2 cellular contexts compared by ENCODE assay signal in genomic region chr14:104633276-104633861, GRCh38.
TF ChIP-seq lines count a peak whose summit lies in the region.

No MANE protein-coding gene starts in this region.

TF ChIP-seq in SK-N-SH, 30 proteins besides CTCF, POLR2A, EP300 and RAD21 (continued from another document):
- TF ChIP-seq, protein P1, sequence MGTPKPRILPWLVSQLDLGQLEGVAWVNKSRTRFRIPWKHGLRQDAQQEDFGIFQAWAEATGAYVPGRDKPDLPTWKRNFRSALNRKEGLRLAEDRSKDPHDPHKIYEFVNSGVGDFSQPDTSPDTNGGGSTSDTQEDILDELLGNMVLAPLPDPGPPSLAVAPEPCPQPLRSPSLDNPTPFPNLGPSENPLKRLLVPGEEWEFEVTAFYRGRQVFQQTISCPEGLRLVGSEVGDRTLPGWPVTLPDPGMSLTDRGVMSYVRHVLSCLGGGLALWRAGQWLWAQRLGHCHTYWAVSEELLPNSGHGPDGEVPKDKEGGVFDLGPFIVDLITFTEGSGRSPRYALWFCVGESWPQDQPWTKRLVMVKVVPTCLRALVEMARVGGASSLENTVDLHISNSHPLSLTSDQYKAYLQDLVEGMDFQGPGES (IDR thresholded peaks at IDR 0.05; ENCODE audit: low read depth, low read length): no peak
- TF ChIP-seq FOSL2 (IDR thresholded peaks at IDR 0.05; ENCODE audit: borderline replicate concordance, low read depth) (no peak), ELF1 (IDR thresholded peaks at IDR 0.05) (no peak)

TF ChIP-seq in SK-N-SH treated with all-trans-retinoic acid at 6 μM for 48 hours, 23 proteins besides CTCF, POLR2A, EP300 and RAD21 (continued from another document):
- TF ChIP-seq PATZ1 (CRISPR knock-in tag; IDR thresholded peaks at IDR 0.05; ENCODE audit: borderline replicate concordance) (no peak), TCF4 (CRISPR knock-in tag; IDR thresholded peaks at IDR 0.05; ENCODE audit: borderline replicate concordance) (no peak), ZFP3 (CRISPR knock-in tag; IDR thresholded peaks at IDR 0.05) (no peak), GLIS3 (CRISPR knock-in tag; IDR thresholded peaks at IDR 0.05) (no peak), ZC3H10 (CRISPR knock-in tag; IDR thresholded peaks at IDR 0.05) (no peak), CSDC2 (CRISPR knock-in tag; IDR thresholded peaks at IDR 0.05) (no peak)
- TF ChIP-seq, protein P2, sequence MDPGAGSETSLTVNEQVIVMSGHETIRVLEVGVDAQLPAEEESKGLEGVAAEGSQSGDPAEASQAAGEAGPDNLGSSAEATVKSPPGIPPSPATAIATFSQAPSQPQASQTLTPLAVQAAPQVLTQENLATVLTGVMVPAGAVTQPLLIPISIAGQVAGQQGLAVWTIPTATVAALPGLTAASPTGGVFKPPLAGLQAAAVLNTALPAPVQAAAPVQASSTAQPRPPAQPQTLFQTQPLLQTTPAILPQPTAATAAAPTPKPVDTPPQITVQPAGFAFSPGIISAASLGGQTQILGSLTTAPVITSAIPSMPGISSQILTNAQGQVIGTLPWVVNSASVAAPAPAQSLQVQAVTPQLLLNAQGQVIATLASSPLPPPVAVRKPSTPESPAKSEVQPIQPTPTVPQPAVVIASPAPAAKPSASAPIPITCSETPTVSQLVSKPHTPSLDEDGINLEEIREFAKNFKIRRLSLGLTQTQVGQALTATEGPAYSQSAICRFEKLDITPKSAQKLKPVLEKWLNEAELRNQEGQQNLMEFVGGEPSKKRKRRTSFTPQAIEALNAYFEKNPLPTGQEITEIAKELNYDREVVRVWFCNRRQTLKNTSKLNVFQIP (CRISPR knock-in tag; IDR thresholded peaks at IDR 0.05; ENCODE audit: borderline replicate concordance, low read depth): no peak
TF ChIP-seq in SK-N-SH treated with all-trans-retinoic acid at 6 μM for 48 hours: peak in this region for 0.
